17 cellular contexts compared by ENCODE assay signal in the genomic region with DNA sequence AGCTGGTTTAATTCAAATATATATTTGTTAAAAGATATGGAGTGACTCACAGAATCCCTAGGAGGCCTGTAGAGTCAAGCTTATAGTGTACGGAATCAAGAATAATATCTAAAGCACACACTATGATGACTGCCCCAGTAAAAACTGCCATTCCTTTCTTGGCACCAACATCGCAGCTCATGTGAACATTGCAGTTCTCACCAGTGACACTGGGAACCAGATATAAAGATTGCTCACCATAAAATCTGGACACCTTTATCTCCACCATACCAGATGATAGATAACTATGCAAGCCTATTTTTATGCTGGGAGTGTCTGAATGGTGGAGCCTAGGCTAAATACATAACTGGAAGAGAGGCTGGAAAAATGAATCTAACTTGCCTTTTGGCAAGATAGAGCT.
DNase-seq lines count a peak whose midpoint lies in the region; ATAC-seq and TF ChIP-seq lines count a peak whose summit lies in the region.
"Had no signal": no experiment of that assay in that cellular context is flagged by ENCODE, and none has a peak within 500 bp of the region (broad histone marks: within the 10 kb centered on the region; RNA-seq: fewer than 3 reads in every experiment).

No MANE protein-coding gene starts in this region.

- H3K9me3 ChIP-seq in trophoblast cell (ENCODE audit: insufficient read depth, low read depth, low read length) (no peaks in the 10 kb centered on the region), neuronal stem cell (replicated peaks in 1 of 2; ENCODE audit: control insufficient read depth in 2 of 2, insufficient read depth in 1 of 2, low read depth in 1 of 2, low read length in 2 of 2) (peaks cover 0 to 2% of the 10 kb centered on the region in 2 donors), stomach (no peaks in the 10 kb centered on the region)
- H3K9me3 ChIP-seq in CD4-positive, alpha-beta T cell (ENCODE audit: control insufficient read depth, low read length): no peaks in the 10 kb centered on the region

- H3K4me2 ChIP-seq in trophoblast cell (ENCODE audit: low read length): no peak overlapping the region
- no peak overlapping the region for H3K4me2 ChIP-seq in neuronal stem cell (ENCODE audit: insufficient read depth, low read length, poor library complexity, severe bottlenecking)
- H3K4me2 ChIP-seq: A549 had no signal

- H2BK120ac ChIP-seq in trophoblast cell (ENCODE audit: insufficient read depth, low read length, poor library complexity) (peak overlapping the region; percentile 28), neuronal stem cell (ENCODE audit: low read depth, low read length) (no peak overlapping the region)

- H2BK15ac ChIP-seq in neuronal stem cell (ENCODE audit: low read length): no peak overlapping the region

- H3K36me3 ChIP-seq in trophoblast cell (ENCODE audit: control insufficient read depth in 1 of 2, insufficient read depth in 2 of 2, low read length in 2 of 2) (no peaks in the 10 kb centered on the region), neuronal stem cell (replicated peaks in 1 of 2; ENCODE audit: control insufficient read depth in 2 of 2, insufficient read depth in 2 of 2, low read length in 2 of 2) (no peaks in the 10 kb centered on the region), stomach (no peaks in the 10 kb centered on the region)

- TF ChIP-seq EP300 in stomach (IDR thresholded peaks at IDR 0.05): no peak

- no peak overlapping the region for H3K4me3 Mint-ChIP-seq in CD4-positive, alpha-beta T cell
- H3K4me3 Mint-ChIP-seq: CD4-positive, alpha-beta memory T cell; H9 had no signal

- no peak overlapping the region for H4K12ac ChIP-seq in trophoblast cell (ENCODE audit: low read depth, low read length)

- H3K27ac ChIP-seq in trophoblast cell (ENCODE audit: low read depth, low read length) (no peak overlapping the region), neuronal stem cell (replicated peaks; ENCODE audit: low read length) (no peak overlapping the region), stomach (no peak overlapping the region)
- no peak overlapping the region for H3K27ac ChIP-seq in CD4-positive, alpha-beta T cell (ENCODE audit: low read depth, low read length)
- H3K27ac ChIP-seq: 22Rv1, A549, C4-2B had no signal

- TF ChIP-seq CTCF in fibroblast of the aortic adventitia (IDR thresholded peaks at IDR 0.05; ENCODE audit: insufficient read depth, low read length): no peak
- no peak for TF ChIP-seq CTCF in CD4-positive, alpha-beta T cell (IDR thresholded peaks at IDR 0.05)
- no peak for TF ChIP-seq CTCF in stomach (IDR thresholded peaks at IDR 0.05)

- no peak overlapping the region for H2AFZ ChIP-seq in trophoblast cell (ENCODE audit: insufficient read depth, low read length, poor library complexity)
- no peak overlapping the region for H2AFZ ChIP-seq in neuronal stem cell (ENCODE audit: low read length)

- TF ChIP-seq POLR2A in stomach (IDR thresholded peaks at IDR 0.05): no peak

- H3K4me1 Mint-ChIP-seq in CD4-positive, alpha-beta T cell (ENCODE audit: low read depth): no peaks in the 10 kb centered on the region
- H3K4me1 Mint-ChIP-seq: CD4-positive, alpha-beta memory T cell had no signal

- no peaks in the 10 kb centered on the region for H3K79me2 ChIP-seq in trophoblast cell (ENCODE audit: control insufficient read depth, insufficient read depth, low read length, poor library complexity)

- no peak overlapping the region for H3K27ac Mint-ChIP-seq in CD4-positive, alpha-beta T cell
- H3K27ac Mint-ChIP-seq: CD4-positive, alpha-beta memory T cell; H9 had no signal

- H3K9ac ChIP-seq in trophoblast cell (ENCODE audit: low read length) (no peak overlapping the region), neuronal stem cell (ENCODE audit: low read depth, low read length, poor library complexity) (no peak overlapping the region)

- H2AK5ac ChIP-seq in trophoblast cell (ENCODE audit: low read length): no peak overlapping the region
- H2AK5ac ChIP-seq in neuronal stem cell (ENCODE audit: low read depth, low read length): no peak overlapping the region

- H2BK5ac ChIP-seq in trophoblast cell (ENCODE audit: low read depth, low read length, poor library complexity) (no peak overlapping the region), neuronal stem cell (ENCODE audit: low read length) (no peak overlapping the region)

- H4K8ac ChIP-seq in trophoblast cell (ENCODE audit: low read depth, low read length) (no peak overlapping the region), neuronal stem cell (ENCODE audit: low read depth, low read length) (no peak overlapping the region)

- H3K4ac ChIP-seq in trophoblast cell (ENCODE audit: low read depth, low read length): no peak overlapping the region
- no peak overlapping the region for H3K4ac ChIP-seq in neuronal stem cell (ENCODE audit: low read length)

- H3K27me3 Mint-ChIP-seq in CD4-positive, alpha-beta T cell: no peaks in the 10 kb centered on the region

- H2BK12ac ChIP-seq in trophoblast cell (ENCODE audit: low read length) (peak overlapping the region; percentile 82), neuronal stem cell (ENCODE audit: low read length) (no peak overlapping the region)

- H4K91ac ChIP-seq in trophoblast cell (ENCODE audit: low read depth, low read length) (no peak overlapping the region), neuronal stem cell (ENCODE audit: low read depth, low read length, poor library complexity) (no peak overlapping the region)

- H3K79me1 ChIP-seq in trophoblast cell (ENCODE audit: low read length) (peaks cover 13% of the 10 kb centered on the region), neuronal stem cell (ENCODE audit: low read depth, low read length) (no peaks in the 10 kb centered on the region)

- POLR2A ChIA-PET in CD4-positive, alpha-beta T cell (lab: Charles Lee): no interaction called here

- H3K36me3 Mint-ChIP-seq in CD4-positive, alpha-beta T cell (ENCODE audit: low read depth): no peaks in the 10 kb centered on the region
- H3K36me3 Mint-ChIP-seq: CD4-positive, alpha-beta memory T cell had no signal

- H3K23ac ChIP-seq in trophoblast cell (ENCODE audit: low read length) (no peak overlapping the region), neuronal stem cell (ENCODE audit: low read depth, low read length, poor library complexity) (no peak overlapping the region)

- intact Hi-C loops in CD4-positive, alpha-beta T cell (cut with DNase I, micrococcal nuclease): no loop called here
- intact Hi-C loops in stomach (cut with DNase I; ENCODE audit: low total_unique reads): no loop called here

- WGBS in trophoblast cell (ENCODE audit: extremely low coverage, insufficient coverage, insufficient read length): no CpG with 5 or more reads among the region's 2 CpGs
- WGBS in neuronal stem cell (ENCODE audit: extremely low coverage in 2 of 2, insufficient read length in 2 of 2, insufficient replicate concordance in 1 of 2), 2 donors: no CpG with 5 or more reads among the region's 2 CpGs
- WGBS in stomach, 5 donors: 37 to 66% (median 55%) methylated on average over 2 of the region's 2 CpGs

- CTCF ChIA-PET in CD4-positive, alpha-beta T cell (lab: Charles Lee): no interaction called here

- H3K4me1 ChIP-seq in trophoblast cell (ENCODE audit: control insufficient read depth in 1 of 2, insufficient read depth in 2 of 2, low read length in 2 of 2) (peaks cover 7 to 14% of the 10 kb centered on the region in 2 experiments), neuronal stem cell (ENCODE audit: control insufficient read depth in 2 of 2, insufficient read depth in 1 of 2, low read depth in 1 of 2, low read length in 2 of 2) (peaks cover 0 to 12% of the 10 kb centered on the region in 2 donors), stomach (no peaks in the 10 kb centered on the region)
- H3K4me1 ChIP-seq: A549 had no signal

- H3K9me3 Mint-ChIP-seq in CD4-positive, alpha-beta T cell: peaks cover 5% of the 10 kb centered on the region
- H3K9me3 Mint-ChIP-seq: H9 had no signal

- H3K18ac ChIP-seq in trophoblast cell (ENCODE audit: low read length): no peak overlapping the region
- no peak overlapping the region for H3K18ac ChIP-seq in neuronal stem cell (ENCODE audit: low read length)

- DNase-seq in Daoy (ENCODE audit: low read depth): peak; percentile 10
- DNase-seq in LoVo (ENCODE audit: low spot score): peak; percentile 7
- peak; percentile 86 for DNase-seq in fibroblast of the aortic adventitia (ENCODE audit: low read depth)
- no peak for DNase-seq in trophoblast cell
- no peak for DNase-seq in neuronal stem cell (ENCODE audit: low spot score)
- no peak for DNase-seq in CD4-positive, alpha-beta T cell
- no peak for DNase-seq in stomach
- DNase-seq: AML-193; CD4-positive, alpha-beta memory T cell; DMS153; DMS79; EL; H9 had no signal

- no peaks in the 10 kb centered on the region for H3K27me3 ChIP-seq in trophoblast cell (ENCODE audit: insufficient read depth, low read length)
- no peaks in the 10 kb centered on the region for H3K27me3 ChIP-seq in neuronal stem cell (ENCODE audit: control insufficient read depth in 3 of 3, insufficient read depth in 3 of 3, low read depth in 1 of 3, low read length in 3 of 3)
- H3K27me3 ChIP-seq in CD4-positive, alpha-beta T cell (ENCODE audit: control insufficient read depth, insufficient read depth, low read length): no peaks in the 10 kb centered on the region
- no peaks in the 10 kb centered on the region for H3K27me3 ChIP-seq in stomach

- no peak overlapping the region for H3K4me3 ChIP-seq in fibroblast of the aortic adventitia (ENCODE audit: low read depth, low read length)
- no peak overlapping the region for H3K4me3 ChIP-seq in trophoblast cell (ENCODE audit: low read depth, low read length)
- H3K4me3 ChIP-seq in neuronal stem cell (ENCODE audit: low read length in 2 of 2): no peak overlapping the region
- H3K4me3 ChIP-seq in stomach: no peak overlapping the region
- H3K4me3 ChIP-seq: A549 had no signal

- no peak overlapping the region for H3K14ac ChIP-seq in trophoblast cell (ENCODE audit: low read length)
- no peak overlapping the region for H3K14ac ChIP-seq in neuronal stem cell (ENCODE audit: low read length)

- ATAC-seq in CD4-positive, alpha-beta T cell (ENCODE audit: poor library complexity): no peak
- ATAC-seq: A549, HepG2 had no signal

Comparison
In these comparisons a context has a peak if more than half of its experiments do, and no peak if none do; other contexts are left out.
1. DNase-seq: peak in Daoy (single experiment), LoVo (single experiment) and fibroblast of the aortic adventitia (single experiment); none in trophoblast cell (0 of 2), neuronal stem cell (single experiment), CD4-positive, alpha-beta T cell (0 of 10) and stomach (single experiment).